Comparison of ENCODE assay signal across 21 cellular contexts in the genomic region with DNA sequence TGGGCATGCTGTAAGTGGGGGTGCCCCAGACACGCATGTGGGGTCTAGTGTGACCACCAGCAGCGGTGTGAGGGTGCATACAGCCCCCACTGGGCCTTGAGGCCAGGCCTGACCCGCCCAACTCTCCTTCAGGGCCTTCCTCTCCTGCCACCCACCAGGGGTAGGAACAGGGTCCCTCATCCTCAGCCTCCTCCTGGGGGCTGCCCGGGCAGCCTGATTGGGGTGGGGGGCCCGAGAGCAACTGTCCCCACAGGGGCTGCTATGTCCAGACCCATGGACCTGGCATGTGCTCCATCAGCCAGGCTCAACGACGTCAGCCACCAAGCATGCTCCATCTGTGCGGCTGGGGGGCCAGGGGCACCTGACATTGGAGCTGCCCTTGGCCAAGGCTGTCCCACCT. TPM values are rescaled to one million over a fixed set of nuclear protein-coding genes. Genes with fewer than 3 reads are reported as not detected.
DNase-seq lines count a peak whose midpoint lies in the region; ATAC-seq and TF ChIP-seq lines count a peak whose summit lies in the region.
"Had no signal": no experiment of that assay in that cellular context is flagged by ENCODE, and none has a peak within 500 bp of the region (broad histone marks: within the 10 kb centered on the region; RNA-seq: fewer than 3 reads in every experiment).

No MANE protein-coding gene starts in this region.

- no peak for TF ChIP-seq CTCF in NB4 (IDR thresholded peaks at IDR 0.05; ENCODE audit: low read depth, low read length)
- TF ChIP-seq CTCF in endothelial cell (IDR thresholded peaks at IDR 0.05; ENCODE audit: unreplicated experiment): no peak
- TF ChIP-seq CTCF in coronary artery (IDR thresholded peaks at IDR 0.05): no peak

- H3K9me3 ChIP-seq in neuronal stem cell (replicated peaks in 1 of 2; ENCODE audit: control insufficient read depth in 2 of 2, insufficient read depth in 1 of 2, low read depth in 1 of 2, low read length in 2 of 2): no peaks in the 10 kb centered on the region
- H3K9me3 ChIP-seq: adrenal gland had no signal

- peak overlapping the region; percentile 84 for H2AFZ ChIP-seq in neuronal stem cell (ENCODE audit: low read length)

- peak overlapping the region; percentile 100 for H4K8ac ChIP-seq in neuronal stem cell (ENCODE audit: low read depth, low read length)

- H3K9me3 Mint-ChIP-seq in endothelial cell (ENCODE audit: unreplicated experiment): no peaks in the 10 kb centered on the region
- H3K9me3 Mint-ChIP-seq in stimulated activated memory B cell treated with anti-CD40 and anti-IgM and Interleukin-4, amounts not matched to agents 10 μg/mL and 1 μg/mL and 100 μg/mL, for 72 hours: no peaks in the 10 kb centered on the region
- H3K9me3 Mint-ChIP-seq: activated T-helper 2 cell treated with anti-CD3 and anti-CD28 coated beads, Interferon-gamma antibody, Interleukin-2, Interleukin-4, amounts not matched to agents 10 μg/mL and 5 μg/mL and 100 μg/mL, durations not matched to agents 14 hours and 24 hours and 36 hours; stimulated activated naive CD8-positive, alpha-beta T cell treated with anti-CD3 and anti-CD28 coated beads, Interleukin-15, Interleukin-2, amounts not matched to agents 100 ng/mL and 50 ng/mL, for 24 hours had no signal

- H3K23ac ChIP-seq in neuronal stem cell (ENCODE audit: low read depth, low read length, poor library complexity): peak overlapping the region; percentile 99

- peak overlapping the region; percentile 100 for H4K91ac ChIP-seq in neuronal stem cell (ENCODE audit: low read depth, low read length, poor library complexity)

- H3K27me3 ChIP-seq in neuronal stem cell (ENCODE audit: control insufficient read depth in 3 of 3, insufficient read depth in 3 of 3, low read depth in 1 of 3, low read length in 3 of 3): peaks cover 0 to 4% (median 0%) of the 10 kb centered on the region in 3 experiments
- H3K27me3 ChIP-seq: adrenal gland had no signal

- H3K27me3 Mint-ChIP-seq in endothelial cell (ENCODE audit: unreplicated experiment): peaks cover 8% of the 10 kb centered on the region
- H3K27me3 Mint-ChIP-seq in stimulated activated memory B cell treated with anti-CD40 and anti-IgM and Interleukin-4, amounts not matched to agents 10 μg/mL and 1 μg/mL and 100 μg/mL, for 72 hours: peaks cover 57% of the 10 kb centered on the region
- H3K27me3 Mint-ChIP-seq: stimulated activated naive CD8-positive, alpha-beta T cell treated with anti-CD3 and anti-CD28 coated beads, Interleukin-15, Interleukin-2, amounts not matched to agents 100 ng/mL and 50 ng/mL, for 24 hours had no signal

- H2BK5ac ChIP-seq in neuronal stem cell (ENCODE audit: low read length): peak overlapping the region; percentile 94

- peaks cover 15 to 16% of the 10 kb centered on the region in 2 donors for H3K36me3 ChIP-seq in neuronal stem cell (replicated peaks in 1 of 2; ENCODE audit: control insufficient read depth in 2 of 2, insufficient read depth in 2 of 2, low read length in 2 of 2)
- H3K36me3 ChIP-seq: adrenal gland had no signal

- H2AK5ac ChIP-seq in neuronal stem cell (ENCODE audit: low read depth, low read length): peak overlapping the region; percentile 89

- no peak for TF ChIP-seq POLR2A in NB4 (IDR thresholded peaks at IDR 0.05; ENCODE audit: extremely low read depth, insufficient read length)

- H3K9ac ChIP-seq in neuronal stem cell (ENCODE audit: low read depth, low read length, poor library complexity): peak overlapping the region; percentile 83

- peak overlapping the region; percentile 100 for H2BK120ac ChIP-seq in neuronal stem cell (ENCODE audit: low read depth, low read length)

- ATAC-seq in stimulated activated memory B cell treated with anti-CD40 and anti-IgM and Interleukin-4, amounts not matched to agents 10 μg/mL and 1 μg/mL and 100 μg/mL, for 72 hours: no peak
- ATAC-seq: Right ventricle myocardium inferior had no signal

- no CpG with 5 or more reads among the region's 8 CpGs for WGBS in neuronal stem cell (ENCODE audit: extremely low coverage in 2 of 2, insufficient read length in 2 of 2, insufficient replicate concordance in 1 of 2), 2 donors

- no peaks in the 10 kb centered on the region for H3K36me3 Mint-ChIP-seq in endothelial cell (ENCODE audit: low read depth, unreplicated experiment)
- H3K36me3 Mint-ChIP-seq in stimulated activated memory B cell treated with anti-CD40 and anti-IgM and Interleukin-4, amounts not matched to agents 10 μg/mL and 1 μg/mL and 100 μg/mL, for 72 hours: no peaks in the 10 kb centered on the region
- H3K36me3 Mint-ChIP-seq: IgD-negative memory B cell had no signal

- peak overlapping the region; percentile 97 for H2BK12ac ChIP-seq in neuronal stem cell (ENCODE audit: low read length)

- H3K4me1 Mint-ChIP-seq in endothelial cell (ENCODE audit: unreplicated experiment): peaks cover 35% of the 10 kb centered on the region
- H3K4me1 Mint-ChIP-seq in stimulated activated memory B cell treated with anti-CD40 and anti-IgM and Interleukin-4, amounts not matched to agents 10 μg/mL and 1 μg/mL and 100 μg/mL, for 72 hours: peaks cover 31% of the 10 kb centered on the region

- H3K4me3 Mint-ChIP-seq in endothelial cell (ENCODE audit: unreplicated experiment): no peak overlapping the region
- no peak overlapping the region for H3K4me3 Mint-ChIP-seq in stimulated activated memory B cell treated with anti-CD40 and anti-IgM and Interleukin-4, amounts not matched to agents 10 μg/mL and 1 μg/mL and 100 μg/mL, for 72 hours
- H3K4me3 Mint-ChIP-seq: IgD-negative memory B cell; stimulated activated naive CD8-positive, alpha-beta T cell treated with anti-CD3 and anti-CD28 coated beads, Interleukin-15, Interleukin-2, amounts not matched to agents 100 ng/mL and 50 ng/mL, for 24 hours had no signal

- peak overlapping the region; percentile 75 for H3K27ac Mint-ChIP-seq in endothelial cell (ENCODE audit: unreplicated experiment)
- H3K27ac Mint-ChIP-seq in stimulated activated memory B cell treated with anti-CD40 and anti-IgM and Interleukin-4, amounts not matched to agents 10 μg/mL and 1 μg/mL and 100 μg/mL, for 72 hours: no peak overlapping the region
- H3K27ac Mint-ChIP-seq: activated T-helper 2 cell treated with anti-CD3 and anti-CD28 coated beads, Interferon-gamma antibody, Interleukin-2, Interleukin-4, amounts not matched to agents 10 μg/mL and 5 μg/mL and 100 μg/mL, durations not matched to agents 14 hours and 24 hours and 36 hours; IgD-negative memory B cell; stimulated activated naive CD8-positive, alpha-beta T cell treated with anti-CD3 and anti-CD28 coated beads, Interleukin-15, Interleukin-2, amounts not matched to agents 100 ng/mL and 50 ng/mL, for 24 hours had no signal

- H3K4me3 ChIP-seq in NB4 (ENCODE audit: low read depth, low read length) (peak overlapping the region; percentile 16), neuronal stem cell (ENCODE audit: low read length in 2 of 2) (no peak overlapping the region), coronary artery (no peak overlapping the region)
- H3K4me3 ChIP-seq: adrenal gland had no signal

- peak overlapping the region; percentile 99 for H3K14ac ChIP-seq in neuronal stem cell (ENCODE audit: low read length)

- peak overlapping the region; percentile 100 for H3K18ac ChIP-seq in neuronal stem cell (ENCODE audit: low read length)

- peak overlapping the region; percentile 74 for H3K27ac ChIP-seq in neuronal stem cell (replicated peaks; ENCODE audit: low read length)
- H3K27ac ChIP-seq in coronary artery: no peak overlapping the region
- H3K27ac ChIP-seq: 22Rv1, adrenal gland had no signal

- H3K4ac ChIP-seq in neuronal stem cell (ENCODE audit: low read length): peak overlapping the region; percentile 100

- DNase-seq in DMS 273 (lab: John Stamatoyannopoulos, UW; ENCODE audit: unreplicated experiment) (peak; percentile 55), DMS 273 treated with DMSO at 0.1 percent for 48 hours (lab: John Stamatoyannopoulos, UW) (no peak), NB4 (ENCODE audit: low read depth) (no peak), endothelial cell (ENCODE audit: low spot score) (no peak), neuronal stem cell (ENCODE audit: low spot score) (no peak), GOT3 (lab: John Stamatoyannopoulos, UW) (no peak), coronary artery (ENCODE audit: low spot score) (no peak)
- DNase-seq: activated CD8-positive, alpha-beta memory T cell treated with anti-CD3 and anti-CD28 coated beads, Interleukin-2, amount 50 U/mL, for 4 hours; adrenal gland; AML-193; kidney glomerular epithelial cell; MM.1S; OCI-M1; small intestine; stimulated activated CD4-positive, alpha-beta T cell treated with anti-CD3 and anti-CD28 coated beads, Interleukin-2, amount 100 ng/mL, for 48 hours had no signal

- peaks cover 47 to 52% of the 10 kb centered on the region in 2 donors for H3K4me1 ChIP-seq in neuronal stem cell (ENCODE audit: control insufficient read depth in 2 of 2, insufficient read depth in 1 of 2, low read depth in 1 of 2, low read length in 2 of 2)
- H3K4me1 ChIP-seq: adrenal gland had no signal

- no peak overlapping the region for H3K4me2 ChIP-seq in neuronal stem cell (ENCODE audit: insufficient read depth, low read length, poor library complexity, severe bottlenecking)

- peak overlapping the region; percentile 98 for H2BK15ac ChIP-seq in neuronal stem cell (ENCODE audit: low read length)

- H3K79me1 ChIP-seq in neuronal stem cell (ENCODE audit: low read depth, low read length): peaks cover 21% of the 10 kb centered on the region

RNA-seq across cellular contexts. Expression of gene RTN4R, which starts 27.2 kb away (rescaled TPM):
- 19.0 TPM for total RNA-seq in endothelial cell (ENCODE audit: unreplicated experiment)
- polyA plus RNA-seq in neuronal stem cell (2013, experiment 1 of 2): 23.2 TPM
- 22.9 TPM for polyA plus RNA-seq in neuronal stem cell (2013, experiment 2 of 2)
- polyA plus RNA-seq: IgD-negative memory B cell had no signal
